8 cellular contexts compared by ENCODE assay signal in the genomic region with DNA sequence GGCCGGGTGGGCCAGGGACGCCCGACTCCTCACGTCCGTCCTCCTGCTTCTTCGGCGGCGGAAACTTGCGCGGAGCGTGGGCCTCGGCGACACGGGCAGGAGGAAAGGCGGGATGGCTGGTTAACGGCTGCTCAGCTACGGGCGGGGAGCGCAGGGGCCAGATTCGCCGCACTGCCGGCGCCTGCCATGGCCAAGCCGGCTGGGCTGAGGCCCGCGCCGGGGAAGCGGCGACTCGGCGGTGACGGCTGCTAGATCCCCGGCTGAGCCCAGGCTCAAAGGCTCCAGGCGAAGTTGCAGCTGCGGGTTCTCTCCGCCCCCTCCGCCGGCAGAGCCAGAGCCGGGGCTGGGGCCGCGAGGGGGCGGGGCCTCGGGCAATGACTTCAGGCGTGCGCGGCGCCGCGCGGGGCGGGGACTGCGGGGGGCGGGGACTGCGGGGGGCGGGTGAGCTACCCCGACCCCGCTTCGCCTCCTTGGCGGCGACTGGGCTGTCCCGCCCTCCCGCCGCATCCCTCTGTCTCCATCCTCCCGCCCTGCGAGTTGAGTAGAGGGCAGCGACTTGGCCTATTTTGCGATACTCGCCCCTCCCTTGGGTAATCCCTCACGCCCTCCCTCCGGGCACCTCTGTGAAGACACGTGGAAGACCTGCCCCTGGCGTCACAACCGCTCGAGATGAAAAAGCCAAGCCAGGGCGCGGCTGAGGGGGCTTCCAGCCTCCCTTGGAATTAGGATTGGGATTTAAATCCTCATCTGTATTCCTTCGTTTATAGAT. TPM values are rescaled to one million over a fixed set of nuclear protein-coding genes. Genes with fewer than 3 reads are reported as not detected.
A peak's percentile ranks its signal among the peaks of the same experiment; 100 is the strongest.
DNase-seq lines count a peak whose midpoint lies in the region; ATAC-seq, FAIRE-seq and TF ChIP-seq lines count a peak whose summit lies in the region.

Gene CEP85L, minus strand, starts transcription at position 310 of the 769 bp plus-strand sequence. CDS start 322 bp downstream, outside the sequence.

- peak within 1 kb of the TSS; percentile 96 for H3K27ac ChIP-seq in cardiac muscle cell
- peak within 1 kb of the TSS; percentile 87 for H3K27ac ChIP-seq in trophoblast cell (ENCODE audit: low read depth, low read length)
- H3K27ac ChIP-seq in tibial nerve, result peak within 1 kb of the TSS; percentile 88 to 98 (median 96)

- H3K14ac ChIP-seq in trophoblast cell (ENCODE audit: low read length), result peak within 1 kb of the TSS; percentile 83

- no CpG with 5 or more reads among the region's 77 CpGs for WGBS in trophoblast cell (ENCODE audit: extremely low coverage, insufficient coverage, insufficient read length)
- whole genome bisulfite sequencing in tibial nerve, 2 donors, result 1 to 2% methylated on average over 38 to 43 of the region's 77 CpGs

- H3K4me3 ChIP-seq in cardiac muscle cell (peak within 1 kb of the TSS; percentile 97), trophoblast cell (ENCODE audit: low read depth, low read length) (peak within 1 kb of the TSS; percentile 95), tibial nerve (peak within 1 kb of the TSS; percentile 68 to 97 (median 88))

- TF ChIP-seq POLR2A in GM12891 (IDR thresholded peaks at IDR 0.05; ENCODE audit: low read depth, low read length) (peak; percentile 59), tibial nerve (IDR thresholded peaks at IDR 0.05) (peak; percentile 84 to 96)

- H2AFZ ChIP-seq in trophoblast cell (ENCODE audit: insufficient read depth, low read length, poor library complexity), result peak within 1 kb of the TSS; percentile 19

- H2AK5ac ChIP-seq in trophoblast cell (ENCODE audit: low read length), result no peak within 1 kb of the TSS

- H3K4me1 ChIP-seq in cardiac muscle cell (ENCODE audit: low read depth) (peaks cover 4% of the 10 kb centered on the region), trophoblast cell (ENCODE audit: control insufficient read depth in 1 of 2, insufficient read depth in 2 of 2, low read length in 2 of 2) (no peaks in the 10 kb centered on the region), tibial nerve (peaks cover 0 to 53% (median 9%) of the 10 kb centered on the region in 4 donors)

- peak; percentile 93 for ATAC-seq in HG02798 (IDR thresholded peaks at IDR 0.05; ENCODE audit: poor library complexity, unreplicated experiment)

- peaks cover 7% of the 10 kb centered on the region for H3K79me2 ChIP-seq in trophoblast cell (ENCODE audit: control insufficient read depth, insufficient read depth, low read length, poor library complexity)

- peak within 1 kb of the TSS; percentile 100 for H3K4me2 ChIP-seq in trophoblast cell (ENCODE audit: low read length)

- no peaks in the 10 kb centered on the region for H3K36me3 ChIP-seq in cardiac muscle cell
- no peaks in the 10 kb centered on the region for H3K36me3 ChIP-seq in trophoblast cell (ENCODE audit: control insufficient read depth in 1 of 2, insufficient read depth in 2 of 2, low read length in 2 of 2)
- H3K36me3 ChIP-seq in tibial nerve, result no peaks in the 10 kb centered on the region

- TF ChIP-seq CTCF in cardiac muscle cell (IDR thresholded peaks at IDR 0.05; ENCODE audit: low read depth, low read length), result no peak
- TF ChIP-seq CTCF in tibial nerve (IDR thresholded peaks at IDR 0.05), result peak in 3 of 5 experiments; percentile 2 to 77 (median 57)

- H3K79me1 ChIP-seq in trophoblast cell (ENCODE audit: low read length), result peaks cover 11% of the 10 kb centered on the region

- peak within 1 kb of the TSS; percentile 56 for H4K12ac ChIP-seq in trophoblast cell (ENCODE audit: low read depth, low read length)

- H2BK120ac ChIP-seq in trophoblast cell (ENCODE audit: insufficient read depth, low read length, poor library complexity), result peak within 1 kb of the TSS; percentile 81

- peak; percentile 80 for DNase-seq in GM12891 (ENCODE audit: insufficient read length, low spot score)
- peak; percentile 77 for DNase-seq in NCI-H1417 treated with DMSO at 0.1 percent for 48 hours (lab: John Stamatoyannopoulos, UW)
- DNase-seq in SW 1271 (lab: John Stamatoyannopoulos, UW), result peak; percentile 59 to 79
- peak; percentile 81 for DNase-seq in activated naive CD8-positive, alpha-beta T cell treated with anti-CD3 and anti-CD28 coated beads, Interleukin-2, amount 50 U/mL, for 16 hours (ENCODE audit: low read depth, low spot score)
- DNase-seq in cardiac muscle cell (ENCODE audit: low read depth in 1 of 2, low spot score in 1 of 2), result peak; percentile 94 to 95
- peak; percentile 97 for DNase-seq in trophoblast cell
- DNase-seq in tibial nerve (ENCODE audit: low spot score in 2 of 2), result peak; percentile 78 to 83

- no peaks in the 10 kb centered on the region for H3K9me3 ChIP-seq in cardiac muscle cell (ENCODE audit: low read depth)
- no peaks in the 10 kb centered on the region for H3K9me3 ChIP-seq in trophoblast cell (ENCODE audit: insufficient read depth, low read depth, low read length)
- H3K9me3 ChIP-seq in tibial nerve, result no peaks in the 10 kb centered on the region

- H3K27me3 ChIP-seq in cardiac muscle cell, result no peaks in the 10 kb centered on the region
- H3K27me3 ChIP-seq in trophoblast cell (ENCODE audit: insufficient read depth, low read length), result no peaks in the 10 kb centered on the region
- no peaks in the 10 kb centered on the region for H3K27me3 ChIP-seq in tibial nerve

- H2BK12ac ChIP-seq in trophoblast cell (ENCODE audit: low read length), result peak within 1 kb of the TSS; percentile 73

- FAIRE-seq in GM12891 (lab: Jason Lieb, UNC), result peak; percentile 98

- H2BK5ac ChIP-seq in trophoblast cell (ENCODE audit: low read depth, low read length, poor library complexity), result peak within 1 kb of the TSS; percentile 87

- H4K8ac ChIP-seq in trophoblast cell (ENCODE audit: low read depth, low read length), result peak within 1 kb of the TSS; percentile 81

- H3K9ac ChIP-seq in trophoblast cell (ENCODE audit: low read length), result peak within 1 kb of the TSS; percentile 76

- H4K91ac ChIP-seq in trophoblast cell (ENCODE audit: low read depth, low read length), result peak within 1 kb of the TSS; percentile 63

- H3K18ac ChIP-seq in trophoblast cell (ENCODE audit: low read length), result peak within 1 kb of the TSS; percentile 90

- H3K4ac ChIP-seq in trophoblast cell (ENCODE audit: low read depth, low read length), result peak within 1 kb of the TSS; percentile 68

- no peak within 1 kb of the TSS for H3K23ac ChIP-seq in trophoblast cell (ENCODE audit: low read length)

- TF ChIP-seq EP300 in tibial nerve (IDR thresholded peaks at IDR 0.05), result peak in 1 of 2 donors; percentile 96

TF ChIP-seq in GM12891, 5 proteins besides CTCF, POLR2A, EP300 and RAD21:
- no peak for TF ChIP-seq PAX5 (IDR thresholded peaks at IDR 0.05; ENCODE audit: insufficient read depth, low read length, severe bottlenecking)
- TF ChIP-seq POU2F2 (IDR thresholded peaks at IDR 0.05; ENCODE audit: low read depth, low read length), result no peak
- TF ChIP-seq SPI1 (IDR thresholded peaks at IDR 0.05; ENCODE audit: low read depth, low read length), result no peak
- TF ChIP-seq POLR2AphosphoS5 (IDR thresholded peaks at IDR 0.05; ENCODE audit: low read depth, low read length), result peak; percentile 67
- peak; percentile 53 for TF ChIP-seq TAF1 (IDR thresholded peaks at IDR 0.05; ENCODE audit: low read depth, low read length)

RNA-seq across cellular contexts. Expression of gene CEP85L, which starts in this region (rescaled TPM):
- 6.6 TPM for polyA plus RNA-seq in GM12891 (2012; ENCODE audit: low read depth, missing spikeins)
- total RNA-seq in cardiac muscle cell (11.3 and 20.0 TPM in 2 replicates), tibial nerve (10 to 100 TPM; 26.7 to 47.4 (median 37.8) TPM)
- polyA plus RNA-seq in cardiac muscle cell, result 7.9 and 22.2 TPM in 2 replicates
- 6.3 TPM in 2 replicates for polyA plus RNA-seq in trophoblast cell (2013)

Comparison
In these comparisons a context has a peak if more than half of its experiments do, and no peak if none do; other contexts are left out.
1. Peak in every context shown above with its lines: DNase-seq, ATAC-seq, H3K4me3 ChIP-seq and H3K27ac ChIP-seq.